1 cellular context compared by ENCODE assay signal in the genomic region with DNA sequence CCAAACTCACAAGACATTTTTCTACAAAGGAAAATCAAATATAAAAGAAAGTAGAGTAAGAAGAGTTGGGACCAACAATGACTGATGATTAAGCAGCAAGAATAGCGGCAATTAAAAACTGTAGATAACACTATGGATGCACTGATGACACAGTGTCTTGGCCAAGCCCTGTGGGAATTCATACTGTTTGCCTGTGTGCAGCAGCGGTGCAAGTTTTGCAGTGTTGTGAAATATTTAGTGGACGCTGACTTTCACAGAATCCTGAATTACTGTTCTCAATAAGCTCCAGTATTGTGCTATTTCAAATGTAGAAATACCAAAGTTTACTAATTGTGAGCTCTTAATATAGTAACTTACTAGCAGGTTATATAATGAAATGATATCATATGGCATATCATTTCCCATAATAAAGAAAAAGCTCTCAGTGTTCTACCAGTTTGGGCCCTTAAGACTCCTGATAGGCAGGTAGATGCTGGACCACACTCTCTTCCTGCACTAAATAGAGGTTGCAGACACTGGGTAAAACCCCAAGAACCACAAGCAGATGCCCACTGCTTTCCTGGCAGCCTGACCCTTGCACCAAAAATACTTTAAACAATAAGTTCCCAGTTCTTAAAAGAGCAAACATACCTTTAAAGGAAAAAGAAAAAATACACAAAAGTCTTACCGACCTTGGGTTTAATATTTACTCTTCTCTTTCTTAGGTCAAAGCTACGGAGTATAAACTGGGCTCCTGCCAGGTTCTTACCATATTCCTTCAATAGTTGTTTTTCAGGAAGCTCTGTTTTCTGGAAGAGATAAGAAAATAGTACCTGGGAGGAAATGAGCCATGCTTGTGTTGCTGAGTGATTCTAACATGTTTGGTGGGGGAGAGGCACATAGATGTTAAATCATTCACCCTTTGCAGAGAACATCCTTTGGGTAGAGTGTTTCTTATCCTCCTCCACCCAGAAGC.
TF ChIP-seq lines count a peak whose summit lies in the region.

No MANE protein-coding gene starts in this region.

TF ChIP-seq in IMR-90, 13 proteins besides CTCF, POLR2A, EP300 and RAD21:
- no peak for TF ChIP-seq CHD1 (IDR thresholded peaks at IDR 0.05; ENCODE audit: low read depth, low read length)
- TF ChIP-seq CEBPB (IDR thresholded peaks at IDR 0.05; ENCODE audit: low read depth, low read length), result peak; percentile 3; the same call in 1 of the 2 replicates
